1 cellular context compared by ENCODE assay signal in the genomic region with DNA sequence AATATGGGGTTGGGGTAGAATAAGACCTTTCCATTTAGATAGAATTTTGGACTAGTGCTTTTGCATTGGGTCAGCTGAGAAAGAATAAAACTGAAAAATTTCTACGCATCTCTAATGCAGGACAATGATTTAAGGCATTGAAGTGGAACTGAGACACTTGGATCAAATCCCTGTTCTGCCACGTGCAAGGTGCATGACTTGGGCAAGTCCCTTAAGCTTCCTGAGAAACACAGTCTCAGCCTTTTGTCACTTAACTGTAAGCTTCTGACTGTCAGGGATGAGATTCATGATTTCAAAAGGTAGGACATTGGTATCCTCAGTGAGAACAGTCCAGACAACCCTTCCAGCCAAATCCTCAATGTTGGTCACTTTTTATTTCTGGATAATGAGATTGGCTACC.
TF ChIP-seq lines count a peak whose summit lies in the region.

No MANE protein-coding gene starts in this region.

TF ChIP-seq in endothelial cell of umbilical vein, 7 proteins besides CTCF, POLR2A, EP300 and RAD21:
- TF ChIP-seq JUN (IDR thresholded peaks at IDR 0.05; ENCODE audit: borderline replicate concordance, insufficient read depth, insufficient read length, low read depth), result no peak
- no peak for TF ChIP-seq EZH2 (IDR thresholded peaks at IDR 0.05; ENCODE audit: borderline replicate concordance, low read depth, low read length, severe bottlenecking)
- TF ChIP-seq MYC (IDR thresholded peaks at IDR 0.05; ENCODE audit: low read depth, low read length), result no peak
- TF ChIP-seq GATA2 (IDR thresholded peaks at IDR 0.05; ENCODE audit: insufficient read depth, insufficient read length, low read depth, low read length), result no peak
- TF ChIP-seq MAX (IDR thresholded peaks at IDR 0.05; ENCODE audit: insufficient read depth, insufficient read length), result no peak
- TF ChIP-seq FOS (IDR thresholded peaks at IDR 0.05; ENCODE audit: borderline replicate concordance, insufficient read depth, low read length), result no peak
- TF ChIP-seq POLR2AphosphoS5 (IDR thresholded peaks at IDR 0.05; ENCODE audit: insufficient read depth, low read depth, low read length), result no peak
